In genomic region chr12:13173537-13173936, GRCh38 we compare ENCODE assay signal across 9 cellular contexts. TPM values are rescaled to one million over a fixed set of nuclear protein-coding genes. Genes with fewer than 3 reads are reported as not detected.
DNase-seq lines count a peak whose midpoint lies in the region; ATAC-seq and TF ChIP-seq lines count a peak whose summit lies in the region.
"Had no signal": no experiment of that assay in that cellular context is flagged by ENCODE, and none has a peak within 500 bp of the region (broad histone marks: within the 10 kb centered on the region; RNA-seq: fewer than 3 reads in every experiment).

No MANE protein-coding gene starts in this region.

- peak overlapping the region; percentile 98 for H3K4me2 ChIP-seq in OCI-LY3 (ENCODE audit: low read length)

- peaks cover 39% of the 10 kb centered on the region for H3K4me1 ChIP-seq in OCI-LY3 (ENCODE audit: low read length)

- peaks cover 76% of the 10 kb centered on the region for H3K27me3 ChIP-seq in OCI-LY3 (ENCODE audit: low read depth, low read length)

- peaks cover 53% of the 10 kb centered on the region for H3K27me3 Mint-ChIP-seq in activated CD4-positive, alpha-beta T cell treated with anti-CD3 and anti-CD28 coated beads, Interleukin-2, amount 10 ng/mL, durations not matched to agents 24 days and 14 days
- no peaks in the 10 kb centered on the region for H3K27me3 Mint-ChIP-seq in nephron (ENCODE audit: low read depth)

- peak overlapping the region; percentile 34 for H3K27ac ChIP-seq in OCI-LY3 (ENCODE audit: low read length)
- H3K27ac ChIP-seq: C4-2B had no signal

- H3K36me3 Mint-ChIP-seq in activated CD4-positive, alpha-beta T cell treated with anti-CD3 and anti-CD28 coated beads, Interleukin-2, amount 10 ng/mL, durations not matched to agents 24 days and 14 days (ENCODE audit: low read depth) = no peaks in the 10 kb centered on the region
- H3K36me3 Mint-ChIP-seq in nephron (ENCODE audit: low read depth) = no peaks in the 10 kb centered on the region

- H3K4me3 ChIP-seq in OCI-LY3 (ENCODE audit: low read length) (peak overlapping the region; percentile 69), epithelial cell of esophagus (ENCODE audit: low read length) (no peak overlapping the region)

- H3K4me3 Mint-ChIP-seq in activated CD4-positive, alpha-beta T cell treated with anti-CD3 and anti-CD28 coated beads, Interleukin-2, amount 10 ng/mL, durations not matched to agents 24 days and 14 days = no peak overlapping the region
- H3K4me3 Mint-ChIP-seq in nephron = peak overlapping the region in 2 of 3 experiments; percentile 29 to 38

- peaks cover 13% of the 10 kb centered on the region for H3K4me1 Mint-ChIP-seq in activated CD4-positive, alpha-beta T cell treated with anti-CD3 and anti-CD28 coated beads, Interleukin-2, amount 10 ng/mL, durations not matched to agents 24 days and 14 days
- H3K4me1 Mint-ChIP-seq in nephron = peaks cover 79% of the 10 kb centered on the region

- TF ChIP-seq CTCF in OCI-LY3 (IDR thresholded peaks at IDR 0.05; ENCODE audit: low read depth, low read length) = no peak
- no peak for TF ChIP-seq CTCF in epithelial cell of esophagus (IDR thresholded peaks at IDR 0.05; ENCODE audit: insufficient read depth, low read depth, low read length, missing control alignments)
- no peak for TF ChIP-seq CTCF in nephron (IDR thresholded peaks at IDR 0.05; ENCODE audit: unreplicated experiment in 3 of 3)

- peak overlapping the region; percentile 52 for H3K27ac Mint-ChIP-seq in activated CD4-positive, alpha-beta T cell treated with anti-CD3 and anti-CD28 coated beads, Interleukin-2, amount 10 ng/mL, durations not matched to agents 24 days and 14 days
- H3K27ac Mint-ChIP-seq in nephron = peak overlapping the region; percentile 93 to 96 (median 95)

- no peak overlapping the region; the same call in 1 of the 2 replicates for H3K9ac ChIP-seq in OCI-LY3 (ENCODE audit: low read length)

- intact Hi-C loops in activated CD4-positive, alpha-beta T cell treated with anti-CD3 and anti-CD28 coated beads, Interleukin-2, amount 10 ng/mL, durations not matched to agents 24 days and 14 days (cut with micrococcal nuclease) = loop anchor here (2.0 to 10.0 kb wide), 2 partner anchors 23 to 359 kb away; partner anchors contain the start of genes DDX47 and EMP1

- H3K9me3 Mint-ChIP-seq in activated CD4-positive, alpha-beta T cell treated with anti-CD3 and anti-CD28 coated beads, Interleukin-2, amount 10 ng/mL, durations not matched to agents 24 days and 14 days = no peaks in the 10 kb centered on the region
- no peaks in the 10 kb centered on the region for H3K9me3 Mint-ChIP-seq in nephron

- H3K9me3 ChIP-seq in OCI-LY3 (ENCODE audit: insufficient read depth, low read length) = no peaks in the 10 kb centered on the region

- H3K79me2 ChIP-seq in OCI-LY3 (ENCODE audit: low read length) = no peaks in the 10 kb centered on the region

- H3K36me3 ChIP-seq in OCI-LY3 (replicated peaks; ENCODE audit: low read depth, low read length) = no peaks in the 10 kb centered on the region

- peak; percentile 97 for ATAC-seq in HG02759 (IDR thresholded peaks at IDR 0.05; ENCODE audit: unreplicated experiment)

- H2AFZ ChIP-seq in OCI-LY3 (ENCODE audit: low read depth, low read length) = no peak overlapping the region

- H4K20me1 ChIP-seq in OCI-LY3 (ENCODE audit: insufficient read depth, low read length) = peaks cover 20% of the 10 kb centered on the region

- DNase-seq in activated CD4-positive, alpha-beta T cell treated with anti-CD3 and anti-CD28 coated beads, Interleukin-2, amount 10 ng/mL, durations not matched to agents 24 days and 14 days = peak; percentile 69
- DNase-seq in activated CD4-positive, alpha-beta T cell treated with anti-CD3 and anti-CD28 coated beads, Interleukin-2, amount 50 U/mL, for 4 hours = no peak
- DNase-seq in epithelial cell of esophagus (ENCODE audit: low read depth) = peak; percentile 98
- DNase-seq in GF-D8 (lab: John Stamatoyannopoulos, UW) = no peak
- DNase-seq in NCI-H69 (lab: John Stamatoyannopoulos, UW) = no peak

RNA-seq across cellular contexts. Expression of gene EMP1, which starts 23.0 kb away (rescaled TPM):
- 22.2 and 26.4 TPM in 2 replicates for total RNA-seq in activated CD4-positive, alpha-beta T cell treated with anti-CD3 and anti-CD28 coated beads, Interleukin-2, amount 10 ng/mL, durations not matched to agents 24 days and 14 days

Comparison
In these comparisons a context has a peak if more than half of its experiments do, and no peak if none do; other contexts are left out.
1. DNase-seq: peak in activated CD4-positive, alpha-beta T cell treated with anti-CD3 and anti-CD28 coated beads, Interleukin-2, amount 10 ng/mL, durations not matched to agents 24 days and 14 days (single experiment) and epithelial cell of esophagus (single experiment); none in activated CD4-positive, alpha-beta T cell treated with anti-CD3 and anti-CD28 coated beads, Interleukin-2, amount 50 U/mL, for 4 hours (0 of 2), GF-D8 (single experiment) and NCI-H69 (single experiment).